In the genomic region with DNA sequence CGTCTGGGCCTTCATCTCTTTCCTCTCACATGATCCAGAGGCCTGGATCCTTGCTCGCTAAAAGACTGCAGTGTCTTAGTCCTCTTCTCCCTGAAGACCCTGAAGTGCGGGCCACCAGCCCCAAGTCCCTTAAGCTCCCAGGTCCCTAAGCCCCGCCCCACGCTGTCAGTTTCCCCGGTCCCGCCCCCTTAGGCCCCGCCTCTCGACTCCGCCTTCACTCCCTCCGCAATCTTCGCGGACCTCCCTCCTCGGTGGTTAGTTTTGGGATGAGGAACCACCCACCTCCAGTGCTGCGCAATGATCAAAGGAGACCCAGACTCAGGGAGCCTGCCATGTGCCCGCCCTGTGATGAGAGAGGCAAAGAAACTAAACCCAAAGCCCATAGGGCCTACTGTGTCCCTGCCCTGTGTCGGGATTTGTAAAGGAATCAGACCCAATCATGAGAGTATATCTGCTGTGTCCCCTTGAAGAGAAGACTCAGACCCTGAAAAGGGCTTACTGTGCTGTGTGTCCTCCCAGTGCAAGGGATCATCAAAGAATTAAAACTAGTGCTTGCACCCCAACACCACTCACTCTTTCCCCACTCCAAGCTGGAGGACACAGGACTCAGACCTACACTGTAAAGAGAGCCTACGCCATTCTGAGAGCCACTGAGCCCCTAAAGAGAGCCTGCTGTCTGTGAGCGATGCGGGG, we compare ENCODE assay signal across 2 cellular contexts.
TF ChIP-seq lines count a peak whose summit lies in the region.

No MANE protein-coding gene starts in this region.

TF ChIP-seq in A549, 52 proteins besides CTCF, POLR2A, EP300 and RAD21:
- TF ChIP-seq TFCP2L1 (CRISPR knock-in tag; IDR thresholded peaks at IDR 0.05), result 0 out of 2 replicates have a peak, but pooled peaks have one; percentile 6
- TF ChIP-seq, protein P1, sequence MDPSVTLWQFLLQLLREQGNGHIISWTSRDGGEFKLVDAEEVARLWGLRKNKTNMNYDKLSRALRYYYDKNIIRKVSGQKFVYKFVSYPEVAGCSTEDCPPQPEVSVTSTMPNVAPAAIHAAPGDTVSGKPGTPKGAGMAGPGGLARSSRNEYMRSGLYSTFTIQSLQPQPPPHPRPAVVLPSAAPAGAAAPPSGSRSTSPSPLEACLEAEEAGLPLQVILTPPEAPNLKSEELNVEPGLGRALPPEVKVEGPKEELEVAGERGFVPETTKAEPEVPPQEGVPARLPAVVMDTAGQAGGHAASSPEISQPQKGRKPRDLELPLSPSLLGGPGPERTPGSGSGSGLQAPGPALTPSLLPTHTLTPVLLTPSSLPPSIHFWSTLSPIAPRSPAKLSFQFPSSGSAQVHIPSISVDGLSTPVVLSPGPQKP (IDR thresholded peaks at IDR 0.05; ENCODE audit: low read depth, low read length), result no peak
- no peak for TF ChIP-seq BHLHE40 (IDR thresholded peaks at IDR 0.05; ENCODE audit: low read depth, low read length)
- TF ChIP-seq CBX2 (IDR thresholded peaks at IDR 0.05; ENCODE audit: borderline replicate concordance, low read depth), result no peak
- 0 out of 2 replicates have a peak, but pooled peaks have one; percentile 18 for TF ChIP-seq RNF2 (IDR thresholded peaks at IDR 0.05; ENCODE audit: borderline replicate concordance, low read depth)
- peak; percentile 19; the same call in 1 of the 2 replicates for TF ChIP-seq MYC (IDR thresholded peaks at IDR 0.05; ENCODE audit: borderline replicate concordance, low read length)
- no peak for TF ChIP-seq HOXB13 (CRISPR knock-in tag; IDR thresholded peaks at IDR 0.05; ENCODE audit: low read depth)
- TF ChIP-seq, protein P2, sequence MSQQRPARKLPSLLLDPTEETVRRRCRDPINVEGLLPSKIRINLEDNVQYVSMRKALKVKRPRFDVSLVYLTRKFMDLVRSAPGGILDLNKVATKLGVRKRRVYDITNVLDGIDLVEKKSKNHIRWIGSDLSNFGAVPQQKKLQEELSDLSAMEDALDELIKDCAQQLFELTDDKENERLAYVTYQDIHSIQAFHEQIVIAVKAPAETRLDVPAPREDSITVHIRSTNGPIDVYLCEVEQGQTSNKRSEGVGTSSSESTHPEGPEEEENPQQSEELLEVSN (IDR thresholded peaks at IDR 0.05; ENCODE audit: borderline replicate concordance, low read depth), result no peak
- 0 out of 2 replicates have a peak, but pooled peaks have one; percentile 9 for TF ChIP-seq PHF8 (IDR thresholded peaks at IDR 0.05; ENCODE audit: borderline replicate concordance, low read depth)
TF ChIP-seq in A549: peak in this region for 4.

TF ChIP-seq in HEK293, 187 proteins besides CTCF, POLR2A, EP300 and RAD21 (continues in another document):
- no peak for TF ChIP-seq ZNF664 (tag by site-specific recombination; IDR thresholded peaks at IDR 0.05)
- TF ChIP-seq, protein P3, sequence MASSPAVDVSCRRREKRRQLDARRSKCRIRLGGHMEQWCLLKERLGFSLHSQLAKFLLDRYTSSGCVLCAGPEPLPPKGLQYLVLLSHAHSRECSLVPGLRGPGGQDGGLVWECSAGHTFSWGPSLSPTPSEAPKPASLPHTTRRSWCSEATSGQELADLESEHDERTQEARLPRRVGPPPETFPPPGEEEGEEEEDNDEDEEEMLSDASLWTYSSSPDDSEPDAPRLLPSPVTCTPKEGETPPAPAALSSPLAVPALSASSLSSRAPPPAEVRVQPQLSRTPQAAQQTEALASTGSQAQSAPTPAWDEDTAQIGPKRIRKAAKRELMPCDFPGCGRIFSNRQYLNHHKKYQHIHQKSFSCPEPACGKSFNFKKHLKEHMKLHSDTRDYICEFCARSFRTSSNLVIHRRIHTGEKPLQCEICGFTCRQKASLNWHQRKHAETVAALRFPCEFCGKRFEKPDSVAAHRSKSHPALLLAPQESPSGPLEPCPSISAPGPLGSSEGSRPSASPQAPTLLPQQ (tag by site-specific recombination; IDR thresholded peaks at IDR 0.05), result no peak
- TF ChIP-seq, protein P4, sequence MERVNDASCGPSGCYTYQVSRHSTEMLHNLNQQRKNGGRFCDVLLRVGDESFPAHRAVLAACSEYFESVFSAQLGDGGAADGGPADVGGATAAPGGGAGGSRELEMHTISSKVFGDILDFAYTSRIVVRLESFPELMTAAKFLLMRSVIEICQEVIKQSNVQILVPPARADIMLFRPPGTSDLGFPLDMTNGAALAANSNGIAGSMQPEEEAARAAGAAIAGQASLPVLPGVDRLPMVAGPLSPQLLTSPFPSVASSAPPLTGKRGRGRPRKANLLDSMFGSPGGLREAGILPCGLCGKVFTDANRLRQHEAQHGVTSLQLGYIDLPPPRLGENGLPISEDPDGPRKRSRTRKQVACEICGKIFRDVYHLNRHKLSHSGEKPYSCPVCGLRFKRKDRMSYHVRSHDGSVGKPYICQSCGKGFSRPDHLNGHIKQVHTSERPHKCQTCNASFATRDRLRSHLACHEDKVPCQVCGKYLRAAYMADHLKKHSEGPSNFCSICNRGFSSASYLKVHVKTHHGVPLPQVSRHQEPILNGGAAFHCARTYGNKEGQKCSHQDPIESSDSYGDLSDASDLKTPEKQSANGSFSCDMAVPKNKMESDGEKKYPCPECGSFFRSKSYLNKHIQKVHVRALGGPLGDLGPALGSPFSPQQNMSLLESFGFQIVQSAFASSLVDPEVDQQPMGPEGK (tag by site-specific recombination; IDR thresholded peaks at IDR 0.05), result no peak
- no peak for TF ChIP-seq ZNF544 (tag by site-specific recombination; IDR thresholded peaks at IDR 0.05)
- TF ChIP-seq ZNF24 (tag by site-specific recombination; IDR thresholded peaks at IDR 0.05), result no peak
- TF ChIP-seq ZNF266 (tag by site-specific recombination; IDR thresholded peaks at IDR 0.05; ENCODE audit: low read depth), result no peak
- TF ChIP-seq, protein P5, sequence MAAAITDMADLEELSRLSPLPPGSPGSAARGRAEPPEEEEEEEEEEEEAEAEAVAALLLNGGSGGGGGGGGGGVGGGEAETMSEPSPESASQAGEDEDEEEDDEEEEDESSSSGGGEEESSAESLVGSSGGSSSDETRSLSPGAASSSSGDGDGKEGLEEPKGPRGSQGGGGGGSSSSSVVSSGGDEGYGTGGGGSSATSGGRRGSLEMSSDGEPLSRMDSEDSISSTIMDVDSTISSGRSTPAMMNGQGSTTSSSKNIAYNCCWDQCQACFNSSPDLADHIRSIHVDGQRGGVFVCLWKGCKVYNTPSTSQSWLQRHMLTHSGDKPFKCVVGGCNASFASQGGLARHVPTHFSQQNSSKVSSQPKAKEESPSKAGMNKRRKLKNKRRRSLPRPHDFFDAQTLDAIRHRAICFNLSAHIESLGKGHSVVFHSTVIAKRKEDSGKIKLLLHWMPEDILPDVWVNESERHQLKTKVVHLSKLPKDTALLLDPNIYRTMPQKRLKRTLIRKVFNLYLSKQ (tag by site-specific recombination; IDR thresholded peaks at IDR 0.05; ENCODE audit: borderline replicate concordance), result no peak
- TF ChIP-seq ZNF610 (tag by site-specific recombination; IDR thresholded peaks at IDR 0.05; ENCODE audit: borderline replicate concordance), result no peak
- no peak for TF ChIP-seq ZNF548 (tag by site-specific recombination; IDR thresholded peaks at IDR 0.05)
- TF ChIP-seq ZNF146 (tag by site-specific recombination; IDR thresholded peaks at IDR 0.05), result no peak
- TF ChIP-seq, protein P6, sequence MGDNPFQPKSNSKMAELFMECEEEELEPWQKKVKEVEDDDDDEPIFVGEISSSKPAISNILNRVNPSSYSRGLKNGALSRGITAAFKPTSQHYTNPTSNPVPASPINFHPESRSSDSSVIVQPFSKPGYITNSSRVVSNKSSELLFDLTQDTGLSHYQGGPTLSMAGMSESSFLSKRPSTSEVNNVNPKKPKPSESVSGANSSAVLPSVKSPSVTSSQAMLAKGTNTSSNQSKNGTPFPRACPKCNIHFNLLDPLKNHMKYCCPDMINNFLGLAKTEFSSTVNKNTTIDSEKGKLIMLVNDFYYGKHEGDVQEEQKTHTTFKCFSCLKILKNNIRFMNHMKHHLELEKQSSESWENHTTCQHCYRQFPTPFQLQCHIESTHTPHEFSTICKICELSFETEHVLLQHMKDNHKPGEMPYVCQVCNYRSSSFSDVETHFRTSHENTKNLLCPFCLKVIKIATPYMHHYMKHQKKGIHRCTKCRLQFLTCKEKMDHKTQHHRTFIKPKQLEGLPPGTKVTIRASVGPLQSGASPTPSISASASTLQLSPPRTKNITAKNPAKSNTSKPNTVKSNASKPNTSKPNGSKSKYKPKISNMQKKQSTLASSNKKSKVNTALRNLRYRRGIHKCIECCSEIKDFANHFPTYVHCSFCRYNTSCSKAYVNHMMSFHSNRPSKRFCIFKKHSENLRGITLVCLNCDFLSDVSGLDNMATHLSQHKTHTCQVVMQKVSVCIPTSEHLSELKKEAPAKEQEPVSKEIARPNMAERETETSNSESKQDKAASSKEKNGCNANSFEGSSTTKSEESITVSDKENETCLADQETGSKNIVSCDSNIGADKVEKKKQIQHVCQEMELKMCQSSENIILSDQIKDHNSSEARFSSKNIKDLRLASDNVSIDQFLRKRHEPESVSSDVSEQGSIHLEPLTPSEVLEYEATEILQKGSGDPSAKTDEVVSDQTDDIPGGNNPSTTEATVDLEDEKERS (tag by site-specific recombination; IDR thresholded peaks at IDR 0.05), result no peak
- no peak for TF ChIP-seq ZNF792 (tag by site-specific recombination; IDR thresholded peaks at IDR 0.05)
- no peak for TF ChIP-seq ZNF248 (tag by site-specific recombination; IDR thresholded peaks at IDR 0.05)
- no peak for TF ChIP-seq ZNF701 (tag by site-specific recombination; IDR thresholded peaks at IDR 0.05)
- TF ChIP-seq ZNF629 (tag by site-specific recombination; IDR thresholded peaks at IDR 0.05), result no peak
- TF ChIP-seq ZNF416 (tag by site-specific recombination; IDR thresholded peaks at IDR 0.05), result no peak
- TF ChIP-seq ZNF776 (tag by site-specific recombination; IDR thresholded peaks at IDR 0.05; ENCODE audit: borderline replicate concordance), result no peak
- TF ChIP-seq HOXD13 (CRISPR knock-in tag; IDR thresholded peaks at IDR 0.05; ENCODE audit: borderline replicate concordance), result no peak
- TF ChIP-seq OSR2 (tag by site-specific recombination; IDR thresholded peaks at IDR 0.05), result no peak
- TF ChIP-seq ZNF621 (tag by site-specific recombination; IDR thresholded peaks at IDR 0.05), result no peak
- TF ChIP-seq KLF16 (tag by site-specific recombination; IDR thresholded peaks at IDR 0.05), result peak; percentile 60
- TF ChIP-seq ZBTB17 (tag by site-specific recombination; IDR thresholded peaks at IDR 0.05), result peak; percentile 12; the same call in 1 of the 2 replicates
- TF ChIP-seq, protein P7, sequence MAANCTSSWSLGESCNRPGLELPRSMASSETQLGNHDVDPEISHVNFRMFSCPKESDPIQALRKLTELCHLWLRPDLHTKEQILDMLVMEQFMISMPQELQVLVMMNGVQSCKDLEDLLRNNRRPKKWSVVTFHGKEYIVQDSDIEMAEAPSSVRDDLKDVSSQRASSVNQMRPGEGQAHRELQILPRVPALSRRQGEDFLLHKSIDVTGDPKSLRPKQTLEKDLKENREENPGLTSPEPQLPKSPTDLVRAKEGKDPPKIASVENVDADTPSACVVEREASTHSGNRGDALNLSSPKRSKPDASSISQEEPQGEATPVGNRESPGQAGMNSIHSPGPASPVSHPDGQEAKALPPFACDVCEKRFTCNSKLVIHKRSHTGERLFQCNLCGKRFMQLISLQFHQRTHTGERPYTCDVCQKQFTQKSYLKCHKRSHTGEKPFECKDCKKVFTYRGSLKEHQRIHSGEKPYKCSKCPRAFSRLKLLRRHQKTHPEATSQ (tag by site-specific recombination; IDR thresholded peaks at IDR 0.05), result no peak
- TF ChIP-seq SP3 (tag by site-specific recombination; IDR thresholded peaks at IDR 0.05), result peak; percentile 94
- TF ChIP-seq, protein P8, sequence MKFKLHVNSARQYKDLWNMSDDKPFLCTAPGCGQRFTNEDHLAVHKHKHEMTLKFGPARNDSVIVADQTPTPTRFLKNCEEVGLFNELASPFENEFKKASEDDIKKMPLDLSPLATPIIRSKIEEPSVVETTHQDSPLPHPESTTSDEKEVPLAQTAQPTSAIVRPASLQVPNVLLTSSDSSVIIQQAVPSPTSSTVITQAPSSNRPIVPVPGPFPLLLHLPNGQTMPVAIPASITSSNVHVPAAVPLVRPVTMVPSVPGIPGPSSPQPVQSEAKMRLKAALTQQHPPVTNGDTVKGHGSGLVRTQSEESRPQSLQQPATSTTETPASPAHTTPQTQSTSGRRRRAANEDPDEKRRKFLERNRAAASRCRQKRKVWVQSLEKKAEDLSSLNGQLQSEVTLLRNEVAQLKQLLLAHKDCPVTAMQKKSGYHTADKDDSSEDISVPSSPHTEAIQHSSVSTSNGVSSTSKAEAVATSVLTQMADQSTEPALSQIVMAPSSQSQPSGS (tag by site-specific recombination; IDR thresholded peaks at IDR 0.05; ENCODE audit: low read depth), result no peak
- TF ChIP-seq, protein P9, sequence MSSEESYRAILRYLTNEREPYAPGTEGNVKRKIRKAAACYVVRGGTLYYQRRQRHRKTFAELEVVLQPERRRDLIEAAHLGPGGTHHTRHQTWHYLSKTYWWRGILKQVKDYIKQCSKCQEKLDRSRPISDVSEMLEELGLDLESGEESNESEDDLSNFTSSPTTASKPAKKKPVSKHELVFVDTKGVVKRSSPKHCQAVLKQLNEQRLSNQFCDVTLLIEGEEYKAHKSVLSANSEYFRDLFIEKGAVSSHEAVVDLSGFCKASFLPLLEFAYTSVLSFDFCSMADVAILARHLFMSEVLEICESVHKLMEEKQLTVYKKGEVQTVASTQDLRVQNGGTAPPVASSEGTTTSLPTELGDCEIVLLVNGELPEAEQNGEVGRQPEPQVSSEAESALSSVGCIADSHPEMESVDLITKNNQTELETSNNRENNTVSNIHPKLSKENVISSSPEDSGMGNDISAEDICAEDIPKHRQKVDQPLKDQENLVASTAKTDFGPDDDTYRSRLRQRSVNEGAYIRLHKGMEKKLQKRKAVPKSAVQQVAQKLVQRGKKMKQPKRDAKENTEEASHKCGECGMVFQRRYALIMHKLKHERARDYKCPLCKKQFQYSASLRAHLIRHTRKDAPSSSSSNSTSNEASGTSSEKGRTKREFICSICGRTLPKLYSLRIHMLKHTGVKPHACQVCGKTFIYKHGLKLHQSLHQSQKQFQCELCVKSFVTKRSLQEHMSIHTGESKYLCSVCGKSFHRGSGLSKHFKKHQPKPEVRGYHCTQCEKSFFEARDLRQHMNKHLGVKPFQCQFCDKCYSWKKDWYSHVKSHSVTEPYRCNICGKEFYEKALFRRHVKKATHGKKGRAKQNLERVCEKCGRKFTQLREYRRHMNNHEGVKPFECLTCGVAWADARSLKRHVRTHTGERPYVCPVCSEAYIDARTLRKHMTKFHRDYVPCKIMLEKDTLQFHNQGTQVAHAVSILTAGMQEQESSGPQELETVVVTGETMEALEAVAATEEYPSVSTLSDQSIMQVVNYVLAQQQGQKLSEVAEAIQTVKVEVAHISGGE (tag by site-specific recombination; conservative IDR thresholded peaks at IDR 0.05; ENCODE audit: low read depth), result peak; percentile 10; the same call in 1 of the 2 replicates
- TF ChIP-seq ZEB2 (tag by site-specific recombination; IDR thresholded peaks at IDR 0.05), result no peak
- TF ChIP-seq WT1 (tag by site-specific recombination; IDR thresholded peaks at IDR 0.05), result no peak
- TF ChIP-seq, protein P10, sequence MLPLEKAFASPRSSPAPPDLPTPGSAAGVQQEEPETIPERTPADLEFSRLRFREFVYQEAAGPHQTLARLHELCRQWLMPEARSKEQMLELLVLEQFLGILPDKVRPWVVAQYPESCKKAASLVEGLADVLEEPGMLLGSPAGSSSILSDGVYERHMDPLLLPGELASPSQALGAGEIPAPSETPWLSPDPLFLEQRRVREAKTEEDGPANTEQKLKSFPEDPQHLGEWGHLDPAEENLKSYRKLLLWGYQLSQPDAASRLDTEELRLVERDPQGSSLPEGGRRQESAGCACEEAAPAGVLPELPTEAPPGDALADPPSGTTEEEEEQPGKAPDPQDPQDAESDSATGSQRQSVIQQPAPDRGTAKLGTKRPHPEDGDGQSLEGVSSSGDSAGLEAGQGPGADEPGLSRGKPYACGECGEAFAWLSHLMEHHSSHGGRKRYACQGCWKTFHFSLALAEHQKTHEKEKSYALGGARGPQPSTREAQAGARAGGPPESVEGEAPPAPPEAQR (tag by site-specific recombination; IDR thresholded peaks at IDR 0.05), result 0 out of 2 replicates have a peak, but pooled peaks have one; percentile 43
- TF ChIP-seq ZSCAN16 (tag by site-specific recombination; IDR thresholded peaks at IDR 0.05), result no peak
- TF ChIP-seq ZSCAN30 (tag by site-specific recombination; IDR thresholded peaks at IDR 0.05), result no peak
